In the genomic region with DNA sequence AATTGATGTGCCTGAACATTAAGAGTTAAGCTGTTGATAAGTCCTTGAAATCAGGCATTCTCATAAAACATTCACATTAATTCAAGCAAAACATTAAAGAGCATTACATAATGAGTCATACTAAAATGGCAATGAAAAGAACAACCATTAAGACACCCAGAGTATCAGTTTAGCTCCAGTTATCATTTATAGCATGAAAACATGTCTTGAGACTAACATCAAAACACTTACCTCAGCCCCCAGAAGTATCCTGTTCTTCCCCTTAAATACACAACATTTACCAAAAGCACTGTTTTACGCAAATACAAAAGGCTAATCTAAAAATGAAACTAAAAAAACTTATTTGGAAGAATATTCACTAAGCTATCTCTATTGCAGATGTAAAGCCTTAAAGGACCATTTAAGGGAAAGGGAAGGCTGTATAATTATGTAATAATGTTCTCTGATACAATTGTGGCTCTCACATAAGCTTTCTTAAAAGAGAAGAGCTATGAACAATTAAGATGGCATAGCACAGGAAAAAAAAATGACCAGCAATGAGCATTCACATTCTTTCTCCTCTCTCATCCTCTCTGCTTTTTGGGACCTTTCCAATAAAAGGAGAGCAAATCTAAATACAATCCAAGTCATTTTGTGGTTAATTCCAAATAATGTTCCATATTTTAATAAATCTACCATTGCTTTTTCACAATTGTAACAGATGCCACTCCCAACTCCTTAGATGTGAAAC, we compare ENCODE assay signal across 13 cellular contexts. TPM values are rescaled to one million over a fixed set of nuclear protein-coding genes. Genes with fewer than 3 reads are reported as not detected.
A peak's percentile ranks its signal among the peaks of the same experiment; 100 is the strongest.
DNase-seq lines count a peak whose midpoint lies in the region; ATAC-seq and TF ChIP-seq lines count a peak whose summit lies in the region.
"Had no signal": no experiment of that assay in that cellular context is flagged by ENCODE, and none has a peak within 500 bp of the region (broad histone marks: within the 10 kb centered on the region; RNA-seq: fewer than 3 reads in every experiment).

No MANE protein-coding gene starts in this region.

- no peak overlapping the region for H3K4me3 Mint-ChIP-seq in CD4-positive, alpha-beta T cell

- peaks cover 3% of the 10 kb centered on the region; the same call in 1 of the 2 replicates for H3K9me3 ChIP-seq in OCI-LY3 (ENCODE audit: insufficient read depth, low read length)
- H3K9me3 ChIP-seq in muscle layer of duodenum (ENCODE audit: control insufficient read depth in 1 of 2, low read length in 2 of 2) = no peaks in the 10 kb centered on the region
- H3K9me3 ChIP-seq in CD4-positive, alpha-beta T cell (ENCODE audit: control insufficient read depth, low read length) = no peaks in the 10 kb centered on the region

- TF ChIP-seq CTCF in OCI-LY3 (IDR thresholded peaks at IDR 0.05; ENCODE audit: low read depth, low read length) = no peak
- no peak for TF ChIP-seq CTCF in CD4-positive, alpha-beta T cell (IDR thresholded peaks at IDR 0.05)

- H3K9ac ChIP-seq in OCI-LY3 (ENCODE audit: low read length) = no peak overlapping the region

- H4K20me1 ChIP-seq in OCI-LY3 (ENCODE audit: insufficient read depth, low read length) = no peaks in the 10 kb centered on the region

- ATAC-seq in GM21786 (IDR thresholded peaks at IDR 0.05; ENCODE audit: unreplicated experiment) (peak; percentile 70), GM18870 (IDR thresholded peaks at IDR 0.05; ENCODE audit: unreplicated experiment) (no peak)
- ATAC-seq in CD4-positive, alpha-beta T cell (ENCODE audit: poor library complexity) = no peak
- ATAC-seq: HCT116, left lobe of liver had no signal

- no peak overlapping the region for H3K27ac Mint-ChIP-seq in CD4-positive, alpha-beta T cell

- H3K79me2 ChIP-seq in OCI-LY3 (ENCODE audit: low read length) = peaks cover 18% of the 10 kb centered on the region; the same call in 1 of the 2 replicates

- H3K27me3 Mint-ChIP-seq in CD4-positive, alpha-beta T cell = no peaks in the 10 kb centered on the region

- H3K27me3 ChIP-seq in OCI-LY3 (ENCODE audit: low read depth, low read length) (no peaks in the 10 kb centered on the region), muscle layer of duodenum (ENCODE audit: low read depth, low read length) (no peaks in the 10 kb centered on the region)
- no peaks in the 10 kb centered on the region for H3K27me3 ChIP-seq in CD4-positive, alpha-beta T cell (ENCODE audit: control insufficient read depth, insufficient read depth, low read length)

- no peak overlapping the region for H2AFZ ChIP-seq in OCI-LY3 (ENCODE audit: low read depth, low read length)

- peaks cover 15% of the 10 kb centered on the region for H3K4me1 ChIP-seq in OCI-LY3 (ENCODE audit: low read length)
- peaks cover 0 to 7% of the 10 kb centered on the region in 2 donors for H3K4me1 ChIP-seq in muscle layer of duodenum (ENCODE audit: control insufficient read depth in 1 of 2, insufficient read depth in 2 of 2, low read length in 2 of 2)

- peak overlapping the region; percentile 4; the same call in 1 of the 2 replicates for H3K4me3 ChIP-seq in OCI-LY3 (ENCODE audit: low read length)
- H3K4me3 ChIP-seq in muscle layer of duodenum (ENCODE audit: low read depth in 1 of 2, low read length in 2 of 2) = peak overlapping the region; percentile 14 to 40

- peak overlapping the region; percentile 48 for H3K4me2 ChIP-seq in OCI-LY3 (ENCODE audit: low read length)

- H3K4me1 Mint-ChIP-seq in CD4-positive, alpha-beta T cell (ENCODE audit: low read depth) = peaks cover 37% of the 10 kb centered on the region

- intact Hi-C loops in CD4-positive, alpha-beta T cell (cut with DNase I, micrococcal nuclease) = no loop called here

- peaks cover 4% of the 10 kb centered on the region for H3K36me3 ChIP-seq in OCI-LY3 (replicated peaks; ENCODE audit: low read depth, low read length)
- H3K36me3 ChIP-seq in muscle layer of duodenum (ENCODE audit: control insufficient read depth in 1 of 2, insufficient read depth in 2 of 2, low read length in 2 of 2) = no peaks in the 10 kb centered on the region

- no peaks in the 10 kb centered on the region for H3K9me3 Mint-ChIP-seq in CD4-positive, alpha-beta T cell

- DNase-seq in GM03348 (ENCODE audit: low spot score) = peak; percentile 40
- no peak for DNase-seq in CD4-positive, alpha-beta T cell
- no peak for DNase-seq in activated CD8-positive, alpha-beta memory T cell treated with anti-CD3 and anti-CD28 coated beads, Interleukin-2, amount 50 U/mL, for 4 hours
- no peak for DNase-seq in ureter (ENCODE audit: low spot score)
- DNase-seq: GDM1; MV-4-11; stimulated activated CD4-positive, alpha-beta T cell treated with anti-CD3 and anti-CD28 coated beads, Interleukin-12 subunit alpha, Interleukin-12 subunit beta, amount 100 ng/mL, for 4 hours had no signal

- CTCF ChIA-PET in CD4-positive, alpha-beta T cell (lab: Charles Lee) = no interaction called here

- H3K36me3 Mint-ChIP-seq in CD4-positive, alpha-beta T cell (ENCODE audit: low read depth) = no peaks in the 10 kb centered on the region

- H3K27ac ChIP-seq in OCI-LY3 (ENCODE audit: low read length) = no peak overlapping the region
- no peak overlapping the region for H3K27ac ChIP-seq in muscle layer of duodenum (ENCODE audit: low read length)
- H3K27ac ChIP-seq in CD4-positive, alpha-beta T cell (ENCODE audit: low read depth, low read length) = no peak overlapping the region

- POLR2A ChIA-PET in CD4-positive, alpha-beta T cell (lab: Charles Lee) = no interaction called here

RNA-seq across cellular contexts. Expression of a gene that starts 23.7 kb away (rescaled TPM):
- 10 to 100 TPM; 18.8 to 19.6 TPM for total RNA-seq in CD4-positive, alpha-beta T cell
- 29.3 TPM for total RNA-seq in ureter
